Comparison of ENCODE assay signal across 23 cellular contexts in genomic region chr5:157132302-157132612, GRCh38. TPM values are rescaled to one million over a fixed set of nuclear protein-coding genes. Genes with fewer than 3 reads are reported as not detected.
"Had no signal": no experiment of that assay in that cellular context is flagged by ENCODE, and none has a peak within 500 bp of the region (broad histone marks: within the 10 kb centered on the region; RNA-seq: fewer than 3 reads in every experiment).

No MANE protein-coding gene starts in this region.

- H3K27me3 Mint-ChIP-seq: naive B cell; stimulated activated memory B cell treated with anti-CD40 and anti-IgM and Interleukin-4, amounts not matched to agents 10 μg/mL and 1 μg/mL and 100 μg/mL, for 72 hours; stimulated activated naive CD8-positive, alpha-beta T cell treated with anti-CD3 and anti-CD28 coated beads, Interleukin-15, Interleukin-2, amounts not matched to agents 100 ng/mL and 50 ng/mL, for 24 hours had no signal

- H3K27ac ChIP-seq: heart left ventricle, neutrophil, psoas muscle, right lobe of liver, tibial artery, upper lobe of left lung, uterus had no signal

- DNase-seq: effector memory CD4-positive, alpha-beta T cell; heart left ventricle; left ventricle myocardium superior; psoas muscle; right lobe of liver; stimulated activated CD4-positive, alpha-beta T cell treated with anti-CD3 and anti-CD28 coated beads, Interleukin-4, amount 100 ng/mL, for 1 hour; tibial artery; upper lobe of left lung; uterus had no signal

- H3K36me3 Mint-ChIP-seq: naive B cell had no signal

- H3K27me3 ChIP-seq: heart left ventricle, right lobe of liver, tibial artery, upper lobe of left lung, uterus had no signal

- H3K36me3 ChIP-seq: right lobe of liver, uterus had no signal

- H3K27ac Mint-ChIP-seq: naive B cell; stimulated activated memory B cell treated with anti-CD40 and anti-IgM and Interleukin-4, amounts not matched to agents 10 μg/mL and 1 μg/mL and 100 μg/mL, for 72 hours; stimulated activated naive CD8-positive, alpha-beta T cell treated with anti-CD3 and anti-CD28 coated beads, Interleukin-15, Interleukin-2, amounts not matched to agents 100 ng/mL and 50 ng/mL, for 24 hours had no signal

- H3K4me3 ChIP-seq: heart left ventricle, psoas muscle, right lobe of liver, tibial artery, upper lobe of left lung, uterus had no signal

- H3K4me1 ChIP-seq: psoas muscle, right lobe of liver, tibial artery, uterus had no signal

- H3K9me3 Mint-ChIP-seq: naive B cell; stimulated activated memory B cell treated with anti-CD40 and anti-IgM and Interleukin-4, amounts not matched to agents 10 μg/mL and 1 μg/mL and 100 μg/mL, for 72 hours; stimulated activated naive CD8-positive, alpha-beta T cell treated with anti-CD3 and anti-CD28 coated beads, Interleukin-15, Interleukin-2, amounts not matched to agents 100 ng/mL and 50 ng/mL, for 24 hours had no signal

- H3K4me3 Mint-ChIP-seq: stimulated activated naive CD8-positive, alpha-beta T cell treated with anti-CD3 and anti-CD28 coated beads, Interleukin-15, Interleukin-2, amounts not matched to agents 100 ng/mL and 50 ng/mL, for 24 hours had no signal

- H3K9me3 ChIP-seq: heart left ventricle, neutrophil, psoas muscle, right lobe of liver, tibial artery, upper lobe of left lung, uterus had no signal

RNA-seq across cellular contexts. Expression of gene HAVCR2, which starts 23.4 kb away (rescaled TPM):
- total RNA-seq: glomerular endothelial cell, lung microvascular endothelial cell had no signal

RNA-seq across cellular contexts. Expression of gene GARIN3, which starts 33.8 kb away (rescaled TPM):
- total RNA-seq: esophagus mucosa, fibroblast of lung, frontal cortex, glomerular endothelial cell, heart left ventricle, kidney epithelial cell, left colon, left ventricle myocardium superior, lung microvascular endothelial cell, osteoblast, psoas muscle, right lobe of liver, temporal lobe, upper lobe of left lung, uterus had no signal
- polyA plus RNA-seq: fibroblast of lung, heart left ventricle, neural cell, psoas muscle had no signal

RNA-seq across cellular contexts. Expression of gene ITK, which starts 48.4 kb away (rescaled TPM):
- total RNA-seq: frontal cortex, glomerular endothelial cell, kidney epithelial cell, lung microvascular endothelial cell, osteoblast, temporal lobe had no signal
- polyA plus RNA-seq: fibroblast of lung, neural cell had no signal
